In the genomic region with DNA sequence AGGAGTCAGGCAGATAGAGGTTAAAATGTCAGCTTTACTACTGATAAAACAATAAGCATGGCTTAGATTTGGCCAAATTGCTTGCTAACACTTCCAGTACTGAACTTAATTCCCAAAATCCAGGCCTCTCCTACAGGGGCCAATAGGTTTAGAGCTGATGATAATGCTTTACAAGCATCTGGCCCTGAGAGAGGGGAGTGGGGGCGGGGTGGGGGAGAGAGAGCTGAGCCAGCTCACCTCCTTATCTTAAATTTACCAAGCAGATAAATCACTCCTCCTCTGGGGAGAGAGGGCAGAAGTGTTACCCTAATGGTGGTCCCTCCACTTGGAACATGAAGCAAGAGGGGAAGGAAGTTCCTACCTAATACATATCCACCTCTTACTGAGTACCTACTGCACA, we compare ENCODE assay signal across 25 cellular contexts.
"Had no signal": no experiment of that assay in that cellular context is flagged by ENCODE, and none has a peak within 500 bp of the region (broad histone marks: within the 10 kb centered on the region; RNA-seq: fewer than 3 reads in every experiment).

No MANE protein-coding gene starts in this region.

- DNase-seq: hippocampal formation; kidney glomerular epithelial cell; left cardiac atrium; left ventricle myocardium inferior; naive thymus-derived CD8-positive, alpha-beta T cell; nucleus accumbens; right lobe of liver; stimulated activated CD4-positive, alpha-beta T cell treated with anti-CD3 and anti-CD28 coated beads, Interleukin-1b, Interleukin-23, amount 100 ng/mL, for 48 hours; stimulated activated CD4-positive, alpha-beta T cell treated with anti-CD3 and anti-CD28 coated beads, Interleukin-2, amount 100 ng/mL, for 48 hours; stimulated activated CD4-positive, alpha-beta T cell treated with anti-CD3 and anti-CD28 coated beads, Interleukin-4, amount 100 ng/mL, for 4 hours; stimulated activated naive B cell treated with anti-CD40 and anti-IgM and Interleukin-4, amounts not matched to agents 10 μg/mL and 1 μg/mL and 100 μg/mL, for 72 hours; stimulated activated naive CD8-positive, alpha-beta T cell treated with anti-CD3 and anti-CD28 coated beads, Interleukin-15, Interleukin-2, amounts not matched to agents 100 U/mL and 50 U/mL, for 24 hours; stomach; testis; thyroid gland; transverse colon; upper lobe of left lung had no signal

- H3K27me3 ChIP-seq: right atrium auricular region, right lobe of liver, stomach, testis, thyroid gland, transverse colon, upper lobe of left lung, vagina had no signal

- H3K27ac ChIP-seq: left ventricle myocardium inferior, right atrium auricular region, right lobe of liver, stomach, testis, thyroid gland, transverse colon, upper lobe of left lung, vagina had no signal

- H3K9me3 Mint-ChIP-seq: memory B cell, neural crest cell had no signal

- H3K9me3 ChIP-seq: right lobe of liver, testis, thyroid gland, transverse colon, upper lobe of left lung, vagina had no signal

- H3K4me1 Mint-ChIP-seq: memory B cell, nephron, neural crest cell had no signal

- H3K4me3 Mint-ChIP-seq: memory B cell; naive thymus-derived CD8-positive, alpha-beta T cell; nephron; neural crest cell; stimulated activated naive B cell treated with anti-CD40 and anti-IgM and Interleukin-4, amounts not matched to agents 10 μg/mL and 1 μg/mL and 100 μg/mL, for 72 hours had no signal

- H3K4me2 ChIP-seq: smooth muscle cell had no signal

- H3K36me3 Mint-ChIP-seq: memory B cell; stimulated activated naive B cell treated with anti-CD40 and anti-IgM and Interleukin-4, amounts not matched to agents 10 μg/mL and 1 μg/mL and 100 μg/mL, for 72 hours had no signal

- H3K27ac Mint-ChIP-seq: memory B cell; nephron; progenitor cell of endocrine pancreas; stimulated activated naive B cell treated with anti-CD40 and anti-IgM and Interleukin-4, amounts not matched to agents 10 μg/mL and 1 μg/mL and 100 μg/mL, for 72 hours had no signal

- H3K4me3 ChIP-seq: left ventricle myocardium inferior, lung, right atrium auricular region, right lobe of liver, smooth muscle cell, stomach, testis, thyroid gland, transverse colon, upper lobe of left lung, vagina had no signal

- H3K4me1 ChIP-seq: left ventricle myocardium inferior, right atrium auricular region, right lobe of liver, stomach, testis, thyroid gland, transverse colon, upper lobe of left lung, vagina had no signal

- H3K36me3 ChIP-seq: left ventricle myocardium inferior, right atrium auricular region, right lobe of liver, stomach, thyroid gland, transverse colon, upper lobe of left lung, vagina had no signal
